In genomic region chrX:100449696-100450606, GRCh38 we compare ENCODE assay signal across 13 cellular contexts. TPM values are rescaled to one million over a fixed set of nuclear protein-coding genes. Genes with fewer than 3 reads are reported as not detected.
DNase-seq lines count a peak whose midpoint lies in the region; ATAC-seq and TF ChIP-seq lines count a peak whose summit lies in the region.
"Had no signal": no experiment of that assay in that cellular context is flagged by ENCODE, and none has a peak within 500 bp of the region (broad histone marks: within the 10 kb centered on the region; RNA-seq: fewer than 3 reads in every experiment).

No MANE protein-coding gene starts in this region.

- WGBS in adrenal gland, 4 donors, result 67 to 100% (median 76%) methylated on average over 1 to 15 of the region's 15 CpGs
- 61 to 69% (median 65%) methylated on average over 14 to 15 of the region's 15 CpGs for WGBS in psoas muscle, 3 donors

- peak in 6 of 7 donors; percentile 7 to 53 (median 26) for DNase-seq in adrenal gland
- peak; percentile 32 for DNase-seq in left ventricle myocardium superior
- DNase-seq in psoas muscle, result peak; percentile 30 to 64
- no peak for DNase-seq in G401 (ENCODE audit: low spot score)
- no peak for DNase-seq in WERI-Rb-1
- DNase-seq: activated gamma-delta T cell; naive thymus-derived CD4-positive, alpha-beta T cell had no signal

- no peaks in the 10 kb centered on the region for H3K27me3 ChIP-seq in HUES6 (ENCODE audit: control insufficient read depth, insufficient read depth, low read length)
- H3K27me3 ChIP-seq in adrenal gland, result peaks cover 15% of the 10 kb centered on the region
- peaks cover 0 to 4% (median 0%) of the 10 kb centered on the region in 3 donors for H3K27me3 ChIP-seq in psoas muscle (ENCODE audit: insufficient read depth in 3 of 3, low read length in 2 of 3)
- H3K27me3 ChIP-seq in WERI-Rb-1 (ENCODE audit: insufficient read depth, low read depth, severe bottlenecking), result peaks cover 39% of the 10 kb centered on the region
- H3K27me3 ChIP-seq: upper lobe of left lung had no signal

- H3K4me3 ChIP-seq in HUES6 (ENCODE audit: low read depth, low read length), result no peak overlapping the region
- H3K4me3 ChIP-seq in adrenal gland, result no peak overlapping the region
- no peak overlapping the region for H3K4me3 ChIP-seq in psoas muscle
- H3K4me3 ChIP-seq in WERI-Rb-1 (ENCODE audit: low read depth, low read length), result no peak overlapping the region
- H3K4me3 ChIP-seq: upper lobe of left lung had no signal

- intact Hi-C loops in adrenal gland (cut with DNase I), result no loop called here
- intact Hi-C loops in left ventricle myocardium superior (cut with micrococcal nuclease), result no loop called here
- intact Hi-C loops in psoas muscle (cut with DNase I), result no loop called here

- peaks cover 21% of the 10 kb centered on the region for H3K9me3 ChIP-seq in HUES6 (ENCODE audit: control insufficient read depth, insufficient read depth, low read depth, low read length)
- no peaks in the 10 kb centered on the region for H3K9me3 ChIP-seq in adrenal gland (replicated peaks in 1 of 3)
- H3K9me3 ChIP-seq in psoas muscle, result no peaks in the 10 kb centered on the region
- H3K9me3 ChIP-seq in WERI-Rb-1 (ENCODE audit: severe bottlenecking), result no peaks in the 10 kb centered on the region
- H3K9me3 ChIP-seq: upper lobe of left lung had no signal

- in situ Hi-C loops in G401 (cut with HindIII; ENCODE audit: low sequenced_read_pairs), result no loop called here

- TF ChIP-seq POLR2A in adrenal gland (IDR thresholded peaks at IDR 0.05), result no peak

- H3K36me3 ChIP-seq in HUES6 (ENCODE audit: control insufficient read depth, insufficient read depth, low read length) (no peaks in the 10 kb centered on the region), adrenal gland (replicated peaks in 1 of 2) (no peaks in the 10 kb centered on the region), psoas muscle (ENCODE audit: insufficient read depth in 1 of 2, low read depth in 1 of 2) (no peaks in the 10 kb centered on the region), WERI-Rb-1 (no peaks in the 10 kb centered on the region)
- H3K36me3 ChIP-seq: upper lobe of left lung had no signal

- H3K27ac ChIP-seq in HUES6 (ENCODE audit: low read depth, low read length), result no peak overlapping the region
- peak overlapping the region in 1 of 5 donors; percentile 52 for H3K27ac ChIP-seq in adrenal gland
- H3K27ac ChIP-seq in psoas muscle, result no peak overlapping the region
- H3K27ac ChIP-seq in WERI-Rb-1, result no peak overlapping the region
- H3K27ac ChIP-seq: upper lobe of left lung had no signal

- ATAC-seq in left ventricle myocardium superior (peak; percentile 64), psoas muscle (peak in 2 of 4 donors; percentile 38), HG02642 (IDR thresholded peaks at IDR 0.05; ENCODE audit: poor library complexity, unreplicated experiment) (no peak)
- ATAC-seq: naive thymus-derived CD4-positive, alpha-beta T cell; stimulated activated effector memory CD8-positive, alpha-beta T cell treated with anti-CD3 and anti-CD28 coated beads, Interleukin-12 subunit alpha, Interleukin-12 subunit beta, amount 100 ng/mL, for 72 hours had no signal

- peaks cover 8% of the 10 kb centered on the region for H3K4me1 ChIP-seq in HUES6 (ENCODE audit: control insufficient read depth, insufficient read depth, low read length)
- H3K4me1 ChIP-seq in adrenal gland (replicated peaks in 1 of 2), result no peaks in the 10 kb centered on the region
- H3K4me1 ChIP-seq in psoas muscle, result no peaks in the 10 kb centered on the region

- peak overlapping the region; percentile 35 for H3K9ac ChIP-seq in HUES6 (ENCODE audit: low read length)

- TF ChIP-seq CTCF in adrenal gland (IDR thresholded peaks at IDR 0.05) (no peak), psoas muscle (IDR thresholded peaks at IDR 0.05) (no peak), WERI-Rb-1 (IDR thresholded peaks at IDR 0.05; ENCODE audit: low read depth, low read length) (no peak)

RNA-seq across cellular contexts. Expression of gene PCDH19, which starts 39.9 kb away (rescaled TPM):
- total RNA-seq in adrenal gland, result under 1 TPM in 7 of 8 donors, not detected in 1; 0.07 to 0.35 (median 0.14) TPM
- under 1 TPM; 0.08 to 0.20 (median 0.11) TPM for polyA plus RNA-seq in adrenal gland
- 0.84 TPM for total RNA-seq in left ventricle myocardium superior
- total RNA-seq in psoas muscle, result 1 to 10 TPM in 1 of 4 donors, under 1 TPM in 3; 0.40 to 1.2 (median 0.90) TPM
- polyA plus RNA-seq in psoas muscle, result under 1 TPM; 0.13 to 0.23 (median 0.18) TPM
- total RNA-seq in G401 (2014; rRNA removed; shearing (Covaris generic)), result 0.06 and 0.37 TPM in 2 replicates
- total RNA-seq: SK-MEL-5 had no signal
- polyA plus RNA-seq: CD14-positive monocyte; naive thymus-derived CD4-positive, alpha-beta T cell had no signal

Comparison
In these comparisons a context has a peak if more than half of its experiments do, and no peak if none do; other contexts are left out.
1. DNase-seq: peak in adrenal gland (6 of 7), left ventricle myocardium superior (single experiment) and psoas muscle (2 of 2); none in G401 (single experiment) and WERI-Rb-1 (single experiment).